In the genomic region with DNA sequence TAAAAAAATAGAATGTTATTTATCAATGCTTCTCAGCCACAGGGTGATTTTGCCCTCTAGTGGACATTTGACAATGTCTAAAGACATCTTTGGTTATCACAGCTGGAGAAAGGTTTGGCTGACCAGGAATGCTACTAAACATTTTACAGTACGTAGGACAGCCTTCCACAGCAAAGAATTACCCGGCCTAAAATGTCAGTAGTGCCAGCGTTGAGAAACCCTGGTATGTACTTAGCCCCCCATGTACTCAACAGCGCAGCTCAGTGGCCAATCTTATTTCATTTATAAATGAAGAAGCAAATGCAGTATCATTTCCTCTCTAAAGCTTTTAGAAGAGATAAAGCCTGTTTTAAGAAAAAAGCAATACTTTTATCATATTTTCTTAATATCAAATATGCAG, we compare ENCODE assay signal across 8 cellular contexts. TPM values are rescaled to one million over a fixed set of nuclear protein-coding genes. Genes with fewer than 3 reads are reported as not detected.
DNase-seq lines count a peak whose midpoint lies in the region; ATAC-seq and TF ChIP-seq lines count a peak whose summit lies in the region.

No MANE protein-coding gene starts in this region.

- POLR2A ChIA-PET in activated CD4-positive, alpha-beta T cell treated with anti-CD3 and anti-CD28 coated beads, Interleukin-2, amount 10 ng/mL, durations not matched to agents 7 days and 5 days (lab: Charles Lee) = interaction anchor here (0.5 kb wide), 1 partner anchor 45 kb away, joined by 3 read pairs; no protein-coding TSS in a partner anchor

- H3K27me3 ChIP-seq in esophagus muscularis mucosa = no peaks in the 10 kb centered on the region

- intact Hi-C loops in esophagus muscularis mucosa (cut with DNase I) = no loop called here
- intact Hi-C loops in activated T-helper 2 cell treated with anti-CD3 and anti-CD28 coated beads, Interferon-gamma antibody, Interleukin-2, Interleukin-4, amounts not matched to agents 10 μg/mL and 5 μg/mL and 100 μg/mL, durations not matched to agents 14 hours and 24 hours and 36 hours (cut with micrococcal nuclease) = no loop called here

- H3K4me3 Mint-ChIP-seq in activated CD4-positive, alpha-beta T cell treated with anti-CD3 and anti-CD28 coated beads, Interleukin-2, amount 10 ng/mL, durations not matched to agents 7 days and 5 days = no peak overlapping the region
- H3K4me3 Mint-ChIP-seq in activated T-helper 2 cell treated with anti-CD3 and anti-CD28 coated beads, Interferon-gamma antibody, Interleukin-2, Interleukin-4, amounts not matched to agents 10 μg/mL and 5 μg/mL and 100 μg/mL, durations not matched to agents 14 hours and 24 hours and 36 hours (ENCODE audit: low read depth) = no peak overlapping the region

- ATAC-seq in omental fat pad (ENCODE audit: low FRiP score) = peak; percentile 53

- H3K4me1 Mint-ChIP-seq in activated CD4-positive, alpha-beta T cell treated with anti-CD3 and anti-CD28 coated beads, Interleukin-2, amount 10 ng/mL, durations not matched to agents 7 days and 5 days = peaks cover 56% of the 10 kb centered on the region
- peaks cover 36% of the 10 kb centered on the region for H3K4me1 Mint-ChIP-seq in activated T-helper 2 cell treated with anti-CD3 and anti-CD28 coated beads, Interferon-gamma antibody, Interleukin-2, Interleukin-4, amounts not matched to agents 10 μg/mL and 5 μg/mL and 100 μg/mL, durations not matched to agents 14 hours and 24 hours and 36 hours (ENCODE audit: low read depth)

- no peak for TF ChIP-seq EP300 in esophagus muscularis mucosa (IDR thresholded peaks at IDR 0.05)

- H3K36me3 Mint-ChIP-seq in activated CD4-positive, alpha-beta T cell treated with anti-CD3 and anti-CD28 coated beads, Interleukin-2, amount 10 ng/mL, durations not matched to agents 7 days and 5 days (ENCODE audit: low read depth) = peaks cover 11% of the 10 kb centered on the region
- peaks cover 8% of the 10 kb centered on the region for H3K36me3 Mint-ChIP-seq in activated T-helper 2 cell treated with anti-CD3 and anti-CD28 coated beads, Interferon-gamma antibody, Interleukin-2, Interleukin-4, amounts not matched to agents 10 μg/mL and 5 μg/mL and 100 μg/mL, durations not matched to agents 14 hours and 24 hours and 36 hours (ENCODE audit: low read depth)

- H3K36me3 ChIP-seq in esophagus muscularis mucosa = no peaks in the 10 kb centered on the region

- H3K27me3 Mint-ChIP-seq in activated CD4-positive, alpha-beta T cell treated with anti-CD3 and anti-CD28 coated beads, Interleukin-2, amount 10 ng/mL, durations not matched to agents 7 days and 5 days = no peaks in the 10 kb centered on the region
- H3K27me3 Mint-ChIP-seq in activated T-helper 2 cell treated with anti-CD3 and anti-CD28 coated beads, Interferon-gamma antibody, Interleukin-2, Interleukin-4, amounts not matched to agents 10 μg/mL and 5 μg/mL and 100 μg/mL, durations not matched to agents 14 hours and 24 hours and 36 hours (ENCODE audit: low read depth) = no peaks in the 10 kb centered on the region

- H3K9me3 Mint-ChIP-seq in activated CD4-positive, alpha-beta T cell treated with anti-CD3 and anti-CD28 coated beads, Interleukin-2, amount 10 ng/mL, durations not matched to agents 7 days and 5 days = no peaks in the 10 kb centered on the region
- no peaks in the 10 kb centered on the region for H3K9me3 Mint-ChIP-seq in activated T-helper 2 cell treated with anti-CD3 and anti-CD28 coated beads, Interferon-gamma antibody, Interleukin-2, Interleukin-4, amounts not matched to agents 10 μg/mL and 5 μg/mL and 100 μg/mL, durations not matched to agents 14 hours and 24 hours and 36 hours

- CTCF ChIA-PET in activated CD4-positive, alpha-beta T cell treated with anti-CD3 and anti-CD28 coated beads, Interleukin-2, amount 10 ng/mL, durations not matched to agents 7 days and 5 days (lab: Charles Lee) = interaction anchor here (0.6 to 2.7 kb wide), 10 partner anchors 9 to 105 kb away, joined by 3 to 13 read pairs (median 4); no protein-coding TSS in a partner anchor

- no peaks in the 10 kb centered on the region for H3K9me3 ChIP-seq in esophagus muscularis mucosa

- 15% methylated on average over 4 of the region's 4 CpGs for WGBS in esophagus muscularis mucosa

- H3K27ac Mint-ChIP-seq in activated CD4-positive, alpha-beta T cell treated with anti-CD3 and anti-CD28 coated beads, Interleukin-2, amount 10 ng/mL, durations not matched to agents 7 days and 5 days = no peak overlapping the region
- no peak overlapping the region for H3K27ac Mint-ChIP-seq in activated T-helper 2 cell treated with anti-CD3 and anti-CD28 coated beads, Interferon-gamma antibody, Interleukin-2, Interleukin-4, amounts not matched to agents 10 μg/mL and 5 μg/mL and 100 μg/mL, durations not matched to agents 14 hours and 24 hours and 36 hours

- peaks cover 69 to 94% (median 91%) of the 10 kb centered on the region in 4 donors for H3K4me1 ChIP-seq in esophagus muscularis mucosa

- no peak for TF ChIP-seq POLR2A in esophagus muscularis mucosa (IDR thresholded peaks at IDR 0.05; ENCODE audit: low read depth)

- TF ChIP-seq CTCF in esophagus muscularis mucosa (IDR thresholded peaks at IDR 0.05) (peak; percentile 48 to 63 (median 50)), omental fat pad (IDR thresholded peaks at IDR 0.05) (no peak)

- DNase-seq in NCI-H2107 treated with DMSO at 0.1 percent for 48 hours (lab: John Stamatoyannopoulos, UW; ENCODE audit: unreplicated experiment) (peak; percentile 69), NCI-H2107 (lab: John Stamatoyannopoulos, UW) (no peak), NCI-H146 treated with DMSO at 0.1 percent for 48 hours (lab: John Stamatoyannopoulos, UW; ENCODE audit: unreplicated experiment) (peak; percentile 25), esophagus muscularis mucosa (ENCODE audit: extremely low spot score) (no peak), omental fat pad (ENCODE audit: low spot score) (no peak), NCI-H187 treated with DMSO at 0.1 percent for 48 hours (lab: John Stamatoyannopoulos, UW) (no peak)
- DNase-seq in activated CD4-positive, alpha-beta T cell treated with anti-CD3 and anti-CD28 coated beads, Interleukin-2, amount 10 ng/mL, durations not matched to agents 7 days and 5 days = peak; percentile 68
- DNase-seq in activated T-helper 2 cell treated with anti-CD3 and anti-CD28 coated beads, Interferon-gamma antibody, Interleukin-2, Interleukin-4, amounts not matched to agents 10 μg/mL and 5 μg/mL and 100 μg/mL, durations not matched to agents 14 hours and 24 hours and 36 hours (ENCODE audit: low spot score) = no peak

- no peak overlapping the region for H3K27ac ChIP-seq in esophagus muscularis mucosa (replicated peaks in 1 of 4)

- H3K4me3 ChIP-seq in esophagus muscularis mucosa = no peak overlapping the region

RNA-seq across cellular contexts. Expression of a gene that starts 5.8 kb away (rescaled TPM):
- 10 to 100 TPM; 78.6 to 81.4 TPM for total RNA-seq in activated CD4-positive, alpha-beta T cell treated with anti-CD3 and anti-CD28 coated beads, Interleukin-2, amount 10 ng/mL, durations not matched to agents 7 days and 5 days
- 10 to 100 TPM; 57.4 to 78.1 (median 68.1) TPM for total RNA-seq in esophagus muscularis mucosa
- 100 to 1,000 TPM in 3 of 4 donors, 10 to 100 TPM in 1; 78.8 to 133 (median 121) TPM for total RNA-seq in omental fat pad
- 81.4 and 84.1 TPM in 2 replicates for total RNA-seq in activated T-helper 2 cell treated with anti-CD3 and anti-CD28 coated beads, Interferon-gamma antibody, Interleukin-2, Interleukin-4, amounts not matched to agents 10 μg/mL and 5 μg/mL and 100 μg/mL, durations not matched to agents 14 hours and 24 hours and 36 hours

RNA-seq across cellular contexts. Expression of a gene that starts 57.0 kb away (rescaled TPM):
- 100 to 1,000 TPM; 176 to 179 TPM for total RNA-seq in activated CD4-positive, alpha-beta T cell treated with anti-CD3 and anti-CD28 coated beads, Interleukin-2, amount 10 ng/mL, durations not matched to agents 7 days and 5 days
- total RNA-seq in esophagus muscularis mucosa (100 to 1,000 TPM; 118 to 237 (median 159) TPM), omental fat pad (100 to 1,000 TPM; 157 to 399 (median 292) TPM)
- 261 TPM in 2 replicates for total RNA-seq in activated T-helper 2 cell treated with anti-CD3 and anti-CD28 coated beads, Interferon-gamma antibody, Interleukin-2, Interleukin-4, amounts not matched to agents 10 μg/mL and 5 μg/mL and 100 μg/mL, durations not matched to agents 14 hours and 24 hours and 36 hours

Comparison
In these comparisons a context has a peak if more than half of its experiments do, and no peak if none do; other contexts are left out.
1. DNase-seq: peak in NCI-H2107 treated with DMSO at 0.1 percent for 48 hours (single experiment), NCI-H146 treated with DMSO at 0.1 percent for 48 hours (single experiment) and activated CD4-positive, alpha-beta T cell treated with anti-CD3 and anti-CD28 coated beads, Interleukin-2, amount 10 ng/mL, durations not matched to agents 7 days and 5 days (single experiment); none in NCI-H2107 (single experiment), esophagus muscularis mucosa (single experiment), omental fat pad (single experiment), activated T-helper 2 cell treated with anti-CD3 and anti-CD28 coated beads, Interferon-gamma antibody, Interleukin-2, Interleukin-4, amounts not matched to agents 10 μg/mL and 5 μg/mL and 100 μg/mL, durations not matched to agents 14 hours and 24 hours and 36 hours (single experiment) and NCI-H187 treated with DMSO at 0.1 percent for 48 hours (single experiment).
2. CTCF ChIP-seq: peak in esophagus muscularis mucosa (3 of 3); none in omental fat pad (0 of 3).